Comparison of ENCODE assay signal across 1 cellular context in genomic region chr17:17518951-17519350, GRCh38.
TF ChIP-seq lines count a peak whose summit lies in the region.

No MANE protein-coding gene starts in this region.

TF ChIP-seq in H1, 55 proteins besides CTCF, POLR2A, EP300 and RAD21:
- TF ChIP-seq CHD7 (IDR thresholded peaks at IDR 0.05; ENCODE audit: insufficient replicate concordance, low read length) (no peak), BCL11A (IDR thresholded peaks at IDR 0.05; ENCODE audit: low read depth in 2 of 2, low read length in 2 of 2) (no peak), EZH2 (IDR thresholded peaks at IDR 0.05; ENCODE audit: low read depth, low read length, severe bottlenecking) (no peak), TEAD4 (IDR thresholded peaks at IDR 0.05; ENCODE audit: low read depth, low read length) (no peak), CREB1 (IDR thresholded peaks at IDR 0.05) (no peak), SUZ12 (IDR thresholded peaks at IDR 0.05; ENCODE audit: low read length) (no peak), TCF12 (IDR thresholded peaks at IDR 0.05; ENCODE audit: low read depth, low read length) (no peak), YY1 (IDR thresholded peaks at IDR 0.05; ENCODE audit: low read depth, low read length) (no peak)
